Comparison of ENCODE assay signal across 1 cellular context in genomic region chr17:45092932-45093430, GRCh38.
TF ChIP-seq lines count a peak whose summit lies in the region.

No MANE protein-coding gene starts in this region.

TF ChIP-seq in endothelial cell of umbilical vein, 7 proteins besides CTCF, POLR2A, EP300 and RAD21:
- peak; percentile 81 for TF ChIP-seq FOS (IDR thresholded peaks at IDR 0.05; ENCODE audit: borderline replicate concordance, insufficient read depth, low read length)
- TF ChIP-seq JUN (IDR thresholded peaks at IDR 0.05; ENCODE audit: borderline replicate concordance, insufficient read depth, insufficient read length, low read depth) = peak; percentile 69
- TF ChIP-seq MYC (IDR thresholded peaks at IDR 0.05; ENCODE audit: low read depth, low read length) = peak; percentile 53
- peak; percentile 82 for TF ChIP-seq POLR2AphosphoS5 (IDR thresholded peaks at IDR 0.05; ENCODE audit: insufficient read depth, low read depth, low read length)
- TF ChIP-seq, protein P1, sequence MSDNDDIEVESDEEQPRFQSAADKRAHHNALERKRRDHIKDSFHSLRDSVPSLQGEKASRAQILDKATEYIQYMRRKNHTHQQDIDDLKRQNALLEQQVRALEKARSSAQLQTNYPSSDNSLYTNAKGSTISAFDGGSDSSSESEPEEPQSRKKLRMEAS (IDR thresholded peaks at IDR 0.05; ENCODE audit: insufficient read depth, insufficient read length) = peak; percentile 35
- no peak for TF ChIP-seq EZH2 (IDR thresholded peaks at IDR 0.05; ENCODE audit: borderline replicate concordance, low read depth, low read length, severe bottlenecking)
- no peak for TF ChIP-seq GATA2 (IDR thresholded peaks at IDR 0.05; ENCODE audit: insufficient read depth, insufficient read length, low read depth, low read length)
